In genomic region chr2:162261032-162261945, GRCh38 we compare ENCODE assay signal across 8 cellular contexts. TPM values are rescaled to one million over a fixed set of nuclear protein-coding genes. Genes with fewer than 3 reads are reported as not detected.
DNase-seq lines count a peak whose midpoint lies in the region; ATAC-seq, FAIRE-seq and TF ChIP-seq lines count a peak whose summit lies in the region.

No MANE protein-coding gene starts in this region.

- H3K27me3 ChIP-seq in GM12878 (replicated peaks in 1 of 2; ENCODE audit: control insufficient read depth in 2 of 2, insufficient read depth in 2 of 2, low read length in 1 of 2) = no peaks in the 10 kb centered on the region
- no peaks in the 10 kb centered on the region for H3K27me3 ChIP-seq in lower lobe of right lung (ENCODE audit: low read depth)
- H3K27me3 ChIP-seq in vagina = no peaks in the 10 kb centered on the region

- no peaks in the 10 kb centered on the region for H4K20me1 ChIP-seq in GM12878 (ENCODE audit: control insufficient read depth, insufficient read depth)

- WGBS in GM12878 (ENCODE audit: insufficient coverage, insufficient replicate concordance, low lambda C conversion rate, missing lambda C conversion rate) = 76% methylated on average over 4 of the region's 4 CpGs

- no peak for TF ChIP-seq EP300 in GM12878 (IDR thresholded peaks at IDR 0.05; ENCODE audit: borderline replicate concordance in 1 of 2, control insufficient read depth in 1 of 2, low read depth in 2 of 2, low read length in 2 of 2)

- peak; percentile 44 for FAIRE-seq in GM12878 (lab: Jason Lieb, UNC)

- H3K27ac ChIP-seq in GM12878 (ENCODE audit: control insufficient read depth, insufficient read depth) (no peak overlapping the region), lower lobe of right lung (peak overlapping the region; percentile 77), vagina (no peak overlapping the region)

- RAD21 ChIA-PET in GM12878 (lab: Charles Lee; ENCODE audit: unreplicated experiment) = interaction anchor here (1.5 kb wide), 1 partner anchor 37 kb away, joined by 4 read pairs; no protein-coding TSS in a partner anchor

- intact Hi-C loops in GM12878 (cut with micrococcal nuclease; ENCODE audit: unreplicated experiment) = no loop called here
- intact Hi-C loops in lower lobe of right lung (cut with DNase I) = no loop called here
- intact Hi-C loops in vagina (cut with DNase I) = no loop called here

- H3K9ac ChIP-seq in GM12878 (ENCODE audit: control insufficient read depth, insufficient read depth, low read length) = no peak overlapping the region

- no peak for TF ChIP-seq POLR2A in GM12878 (IDR thresholded peaks at IDR 0.05; ENCODE audit: low read depth, low read length)
- TF ChIP-seq POLR2A in vagina (IDR thresholded peaks at IDR 0.05) = no peak

- no peak overlapping the region for H3K4me2 ChIP-seq in GM12878 (ENCODE audit: control insufficient read depth, insufficient read depth)

- H3K9me3 ChIP-seq in GM12878 (replicated peaks; ENCODE audit: control insufficient read depth, insufficient read depth, low read length) (no peaks in the 10 kb centered on the region), lower lobe of right lung (no peaks in the 10 kb centered on the region), vagina (no peaks in the 10 kb centered on the region)

- TF ChIP-seq RAD21 in GM12878 (IDR thresholded peaks at IDR 0.05; ENCODE audit: insufficient read depth, low read depth, low read length) = no peak

- DNase-seq in Ammon's horn (ENCODE audit: low spot score) (peak; percentile 22), HT1080 (ENCODE audit: low read depth) (peak; percentile 42), GM12878 (ENCODE audit: low read depth, low spot score) (no peak), lower lobe of right lung (peak; percentile 76), vagina (ENCODE audit: extremely low spot score in 2 of 2) (no peak)
- no peak for DNase-seq in effector CD8-positive, alpha-beta T cell (lab: John Stamatoyannopoulos, UW)
- DNase-seq in activated CD4-positive, CD25-positive, alpha-beta regulatory T cell (lab: John Stamatoyannopoulos, UW) = no peak

- peaks cover 7% of the 10 kb centered on the region for H3K4me1 ChIP-seq in GM12878 (ENCODE audit: control insufficient read depth, insufficient read depth, low read length)
- peaks cover 29% of the 10 kb centered on the region for H3K4me1 ChIP-seq in lower lobe of right lung
- peaks cover 18% of the 10 kb centered on the region for H3K4me1 ChIP-seq in vagina

- SMC1A ChIA-PET in GM12878 (lab: Charles Lee; ENCODE audit: uncharacterized antibody, unreplicated experiment) = interaction anchor here (0.9 to 1.3 kb wide), 3 partner anchors 20 to 41 kb away, joined by 3 to 4 read pairs (median 4); no protein-coding TSS in a partner anchor

- in situ Hi-C loops in GM12878 (cut with MboI) = no loop called here

- TF ChIP-seq CTCF in GM12878 (IDR thresholded peaks at IDR 0.05 in 2 of 3, conservative IDR thresholded peaks at IDR 0.05 in 1 of 3; ENCODE audit: control insufficient read depth in 2 of 3, extremely low read depth in 1 of 3, insufficient read depth in 1 of 3, low read depth in 3 of 3, low read length in 3 of 3) = no peak
- TF ChIP-seq CTCF in lower lobe of right lung (IDR thresholded peaks at IDR 0.05) = no peak
- TF ChIP-seq CTCF in vagina (IDR thresholded peaks at IDR 0.05) = no peak

- no peaks in the 10 kb centered on the region for H3K79me2 ChIP-seq in GM12878 (ENCODE audit: control insufficient read depth, insufficient read depth, low read length)

- POLR2A ChIA-PET in GM12878 (lab: Charles Lee) = no interaction called here

- peaks cover under 1 to 4% of the 10 kb centered on the region in 2 experiments; a peak in 2 of 4 replicates for H3K36me3 ChIP-seq in GM12878 (ENCODE audit: control insufficient read depth in 2 of 2, insufficient read depth in 2 of 2, low read length in 1 of 2)
- H3K36me3 ChIP-seq in lower lobe of right lung = peaks cover 8% of the 10 kb centered on the region
- peaks cover 0 to 5% of the 10 kb centered on the region in 2 donors for H3K36me3 ChIP-seq in vagina

- H3K4me3 ChIP-seq in GM12878 (no peak overlapping the region), lower lobe of right lung (no peak overlapping the region), vagina (no peak overlapping the region)

- H2AFZ ChIP-seq in GM12878 (ENCODE audit: control insufficient read depth, low read depth, low read length) = peak overlapping the region; percentile 33; the same call in 1 of the 2 replicates

- ATAC-seq in GM19372 (IDR thresholded peaks at IDR 0.05; ENCODE audit: low read depth, unreplicated experiment) (peak; percentile 61), GM12878 (peak; percentile 71), lower lobe of right lung (peak; percentile 90 to 94)

- CTCF ChIA-PET in GM12878 (lab: Yijun Ruan, JAX) = interaction anchor here (0.9 to 3.0 kb wide), 4 partner anchors 19 to 46 kb away, joined by 4 to 9 read pairs (median 4); no protein-coding TSS in a partner anchor

- BruUV-seq in GM12878 (replicated peaks; lab: Mats Ljungman, UMichigan) = no TSS peak

TF ChIP-seq in GM12878, 131 proteins besides CTCF, POLR2A, EP300 and RAD21 (continues in another document):
- TF ChIP-seq SREBF2 (IDR thresholded peaks at IDR 0.05; ENCODE audit: low read length) = no peak
- peak; percentile 50 for TF ChIP-seq JUNB (IDR thresholded peaks at IDR 0.05)
- no peak for TF ChIP-seq MTA2 (IDR thresholded peaks at IDR 0.05; ENCODE audit: low read depth)

RNA-seq across cellular contexts. Expression of gene FAP, which starts 18.0 kb away (rescaled TPM):
- 0.23 TPM in 1 of 2 replicates, not detected in the other for total RNA-seq in HT1080 (2014; rRNA removed; shearing (Covaris generic))
- polyA plus RNA-seq in HT1080 (2015; cell fraction: cytosol; rRNA removed) = not detected in 2 replicates
- polyA plus RNA-seq in HT1080 (2015; cell fraction: nucleus; rRNA removed) = 0.17 TPM in 1 of 2 replicates, not detected in the other
- 0.46 TPM in 1 of 2 replicates, not detected in the other for total RNA-seq in GM12878 (2013; cell fraction: nucleolus; rRNA removed)
- 0.33 TPM in 1 of 2 replicates, not detected in the other for total RNA-seq in GM12878 (2014; rRNA removed)
- not detected in 2 replicates for total RNA-seq in GM12878 (2014; rRNA removed; fragmentation: Illumina TruSeq; extraction: Trizol)
- total RNA-seq in GM12878 (2021) = not detected in 2 replicates
- polyA plus RNA-seq in GM12878 (2011; ENCODE audit: low read depth) = not detected
- polyA plus RNA-seq in GM12878 (2011; rRNA removed) = 0.16 and 0.22 TPM in 2 replicates
- 0.17 TPM in 1 of 2 replicates, not detected in the other for polyA plus RNA-seq in GM12878 (2011; cell fraction: cytosol; rRNA removed)
- polyA plus RNA-seq in GM12878 (2011; cell fraction: nucleus; rRNA removed) = 0.70 and 1.1 TPM in 2 replicates
- not detected in 2 replicates for polyA plus RNA-seq in GM12878 (2012)
- not detected in 2 replicates for polyA plus RNA-seq in GM12878 (2014; fragmentation: Illumina TruSeq; extraction: Trizol)
- not detected for polyA plus RNA-seq in GM12878 (2014; fragmentation: Nextera tagmentation; extraction: Ambion mirVana)
- not detected in 2 replicates for polyA plus RNA-seq in GM12878 (2014; rRNA removed)
- polyA plus RNA-seq in GM12878 (2016; fragmentation: Nextera tagmentation; extraction: Ambion mirVana) = not detected
- 0.26 TPM in 1 of 2 replicates, not detected in the other for polyA minus RNA-seq in GM12878 (2011; rRNA and poly(A)+ RNA removed)
- polyA minus RNA-seq in GM12878 (2011; cell fraction: cytosol; rRNA and poly(A)+ RNA removed) = not detected in 2 replicates
- 1.3 and 1.8 TPM in 2 replicates for polyA minus RNA-seq in GM12878 (2011; cell fraction: nucleus; rRNA and poly(A)+ RNA removed)
- 3.4 TPM for total RNA-seq in lower lobe of right lung
- total RNA-seq in vagina = 4.2 TPM

RNA-seq across cellular contexts. Expression of gene IFIH1, which starts 57.2 kb away (rescaled TPM):
- total RNA-seq in HT1080 (2014; rRNA removed; shearing (Covaris generic)) = 2.4 and 3.3 TPM in 2 replicates
- polyA plus RNA-seq in HT1080 (2015; cell fraction: cytosol; rRNA removed) = 1.8 and 3.4 TPM in 2 replicates
- 5.9 and 7.1 TPM in 2 replicates for polyA plus RNA-seq in HT1080 (2015; cell fraction: nucleus; rRNA removed)
- total RNA-seq in GM12878 (2013; cell fraction: nucleolus; rRNA removed) = 214 and 225 TPM in 2 replicates
- 29.2 and 34.0 TPM in 2 replicates for total RNA-seq in GM12878 (2014; rRNA removed)
- total RNA-seq in GM12878 (2014; rRNA removed; fragmentation: Illumina TruSeq; extraction: Trizol) = 35.8 and 37.9 TPM in 2 replicates
- 35.1 and 36.1 TPM in 2 replicates for total RNA-seq in GM12878 (2021)
- 21.3 TPM for polyA plus RNA-seq in GM12878 (2011; ENCODE audit: low read depth)
- polyA plus RNA-seq in GM12878 (2011; rRNA removed) = 37.8 and 58.9 TPM in 2 replicates
- 15.4 and 19.3 TPM in 2 replicates for polyA plus RNA-seq in GM12878 (2011; cell fraction: cytosol; rRNA removed)
- polyA plus RNA-seq in GM12878 (2011; cell fraction: nucleus; rRNA removed) = 60.7 and 68.6 TPM in 2 replicates
- 26.2 and 45.2 TPM in 2 replicates for polyA plus RNA-seq in GM12878 (2012)
- 40.9 and 52.3 TPM in 2 replicates for polyA plus RNA-seq in GM12878 (2014; fragmentation: Illumina TruSeq; extraction: Trizol)
- 10 to 100 TPM; 12.5 to 16.4 TPM for polyA plus RNA-seq in GM12878 (2014; fragmentation: Nextera tagmentation; extraction: Ambion mirVana)
- polyA plus RNA-seq in GM12878 (2014; rRNA removed) = 15.6 and 18.3 TPM in 2 replicates
- 10 to 100 TPM; 24.9 to 28.4 TPM for polyA plus RNA-seq in GM12878 (2016; fragmentation: Nextera tagmentation; extraction: Ambion mirVana)
- polyA minus RNA-seq in GM12878 (2011; rRNA and poly(A)+ RNA removed) = 23.4 and 24.0 TPM in 2 replicates
- 13.0 and 13.9 TPM in 2 replicates for polyA minus RNA-seq in GM12878 (2011; cell fraction: cytosol; rRNA and poly(A)+ RNA removed)
- polyA minus RNA-seq in GM12878 (2011; cell fraction: nucleus; rRNA and poly(A)+ RNA removed) = 62.0 and 86.5 TPM in 2 replicates
- total RNA-seq in lower lobe of right lung = 44.1 TPM
- total RNA-seq in vagina = 12.3 TPM

Comparison
In these comparisons a context has a peak if more than half of its experiments do, and no peak if none do; other contexts are left out.
1. DNase-seq: peak in Ammon's horn (single experiment), HT1080 (single experiment) and lower lobe of right lung (single experiment); none in GM12878 (single experiment), vagina (0 of 2), effector CD8-positive, alpha-beta T cell (single experiment) and activated CD4-positive, CD25-positive, alpha-beta regulatory T cell (0 of 4).
2. Peak in every context shown above with its lines, with median percentiles within 50 percentile points of each other: ATAC-seq.